1 cellular context compared by ENCODE assay signal in the genomic region with DNA sequence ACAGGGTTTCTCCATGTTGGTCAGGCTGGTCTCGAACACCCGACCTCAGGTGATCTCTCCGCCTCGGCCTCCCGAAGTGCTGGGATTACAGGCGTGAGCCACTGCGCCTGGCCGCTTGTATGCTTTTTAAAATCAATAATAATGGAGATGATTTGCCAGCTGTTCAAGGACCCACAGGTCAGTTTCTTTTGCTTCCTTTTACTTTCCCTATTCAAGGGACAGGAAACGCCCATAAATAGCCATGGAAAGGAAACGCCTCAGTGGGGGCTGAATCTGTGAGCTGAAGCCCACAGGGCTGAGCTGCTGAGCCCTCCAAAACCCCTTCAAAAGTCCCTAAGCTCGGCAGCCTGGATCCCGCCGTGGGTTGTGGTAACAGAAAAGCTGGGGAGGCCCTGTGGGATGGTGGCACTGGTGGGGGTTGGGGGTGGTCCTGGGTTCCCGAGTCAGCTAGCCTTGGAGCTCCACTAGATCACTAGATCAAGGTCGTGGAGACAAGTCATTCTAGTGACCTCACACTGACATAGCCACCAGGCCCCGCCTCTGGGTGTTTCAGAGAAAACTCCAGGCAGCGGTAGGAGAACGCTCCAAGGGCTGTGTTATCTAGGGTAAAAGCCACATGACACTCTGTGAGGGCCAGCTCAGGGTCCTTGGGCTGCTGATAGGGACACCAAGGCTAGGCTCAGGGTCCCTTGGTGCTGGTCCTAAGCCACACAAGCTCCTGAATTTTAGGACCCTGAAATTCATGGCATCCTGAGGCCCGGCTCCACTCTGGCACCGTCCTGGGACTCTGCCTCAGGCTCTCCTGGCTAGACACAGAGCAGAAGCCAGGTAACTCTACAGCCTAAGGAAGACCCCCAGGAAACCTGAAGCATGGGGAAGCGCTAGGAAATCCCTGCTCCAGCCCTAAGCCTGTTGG.
TF ChIP-seq lines count a peak whose summit lies in the region.

No MANE protein-coding gene starts in this region.

TF ChIP-seq in K562, 482 proteins besides CTCF, POLR2A, EP300 and RAD21 (continued from another document and continues in another):
- TF ChIP-seq, protein P1, sequence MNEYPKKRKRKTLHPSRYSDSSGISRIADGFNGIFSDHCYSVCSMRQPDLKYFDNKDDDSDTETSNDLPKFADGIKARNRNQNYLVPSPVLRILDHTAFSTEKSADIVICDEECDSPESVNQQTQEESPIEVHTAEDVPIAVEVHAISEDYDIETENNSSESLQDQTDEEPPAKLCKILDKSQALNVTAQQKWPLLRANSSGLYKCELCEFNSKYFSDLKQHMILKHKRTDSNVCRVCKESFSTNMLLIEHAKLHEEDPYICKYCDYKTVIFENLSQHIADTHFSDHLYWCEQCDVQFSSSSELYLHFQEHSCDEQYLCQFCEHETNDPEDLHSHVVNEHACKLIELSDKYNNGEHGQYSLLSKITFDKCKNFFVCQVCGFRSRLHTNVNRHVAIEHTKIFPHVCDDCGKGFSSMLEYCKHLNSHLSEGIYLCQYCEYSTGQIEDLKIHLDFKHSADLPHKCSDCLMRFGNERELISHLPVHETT (CRISPR knock-in tag; conservative IDR thresholded peaks at IDR 0.05 in 1 of 2, IDR thresholded peaks at IDR 0.05 in 1 of 2), result peak in 1 of 2 experiments; percentile 76; a peak in 2 of 4 replicates
- no peak for TF ChIP-seq SP2 (IDR thresholded peaks at IDR 0.05; ENCODE audit: extremely low read depth, low read depth, low read length, poor library complexity, severe bottlenecking)
- TF ChIP-seq ZNF174 (CRISPR knock-in tag; IDR thresholded peaks at IDR 0.05), result no peak
- no peak for TF ChIP-seq RBM39 (optimal IDR thresholded peaks at IDR 0.05; ENCODE audit: low read depth, low read length)
- no peak for TF ChIP-seq KAT2B (IDR thresholded peaks at IDR 0.05; ENCODE audit: low read depth, low read length)
- TF ChIP-seq HLTF (IDR thresholded peaks at IDR 0.05), result no peak
- peak; percentile 22; the same call in 1 of the 2 replicates for TF ChIP-seq CC2D1A (IDR thresholded peaks at IDR 0.05)
- no peak for TF ChIP-seq PCBP1 (IDR thresholded peaks at IDR 0.05; ENCODE audit: low read depth, low read length, poor library complexity, severe bottlenecking)
- no peak for TF ChIP-seq NFIX (CRISPR knock-in tag; IDR thresholded peaks at IDR 0.05; ENCODE audit: low read depth)
- no peak for TF ChIP-seq NCOA4 (IDR thresholded peaks at IDR 0.05; ENCODE audit: partially characterized antibody)
- peak; percentile 38 for TF ChIP-seq NFE2 (IDR thresholded peaks at IDR 0.05; ENCODE audit: low read depth)
- TF ChIP-seq HCFC1 (IDR thresholded peaks at IDR 0.05; ENCODE audit: low read depth, low read length), result no peak
- TF ChIP-seq CHD4 (IDR thresholded peaks at IDR 0.05; ENCODE audit: insufficient read depth, insufficient replicate concordance, low read depth, low read length, poor library complexity, severe bottlenecking), result no peak
- TF ChIP-seq PTBP1 (IDR thresholded peaks at IDR 0.05; ENCODE audit: low read depth, low read length), result no peak
- TF ChIP-seq PHF20 (IDR thresholded peaks at IDR 0.05; ENCODE audit: partially characterized antibody), result no peak
- 0 out of 2 replicates have a peak, but pooled peaks have one; percentile 17 for TF ChIP-seq GATAD2B (IDR thresholded peaks at IDR 0.05; ENCODE audit: borderline replicate concordance)
- peak; percentile 30; the same call in 1 of the 2 replicates for TF ChIP-seq RB1 (IDR thresholded peaks at IDR 0.05; ENCODE audit: low read depth)
- TF ChIP-seq ADNP (tag; IDR thresholded peaks at IDR 0.05), result peak; percentile 91; the same call in 1 of the 2 replicates
- TF ChIP-seq SRSF9 (IDR thresholded peaks at IDR 0.05; ENCODE audit: borderline replicate concordance, low read depth, low read length), result no peak
- TF ChIP-seq, protein P2, sequence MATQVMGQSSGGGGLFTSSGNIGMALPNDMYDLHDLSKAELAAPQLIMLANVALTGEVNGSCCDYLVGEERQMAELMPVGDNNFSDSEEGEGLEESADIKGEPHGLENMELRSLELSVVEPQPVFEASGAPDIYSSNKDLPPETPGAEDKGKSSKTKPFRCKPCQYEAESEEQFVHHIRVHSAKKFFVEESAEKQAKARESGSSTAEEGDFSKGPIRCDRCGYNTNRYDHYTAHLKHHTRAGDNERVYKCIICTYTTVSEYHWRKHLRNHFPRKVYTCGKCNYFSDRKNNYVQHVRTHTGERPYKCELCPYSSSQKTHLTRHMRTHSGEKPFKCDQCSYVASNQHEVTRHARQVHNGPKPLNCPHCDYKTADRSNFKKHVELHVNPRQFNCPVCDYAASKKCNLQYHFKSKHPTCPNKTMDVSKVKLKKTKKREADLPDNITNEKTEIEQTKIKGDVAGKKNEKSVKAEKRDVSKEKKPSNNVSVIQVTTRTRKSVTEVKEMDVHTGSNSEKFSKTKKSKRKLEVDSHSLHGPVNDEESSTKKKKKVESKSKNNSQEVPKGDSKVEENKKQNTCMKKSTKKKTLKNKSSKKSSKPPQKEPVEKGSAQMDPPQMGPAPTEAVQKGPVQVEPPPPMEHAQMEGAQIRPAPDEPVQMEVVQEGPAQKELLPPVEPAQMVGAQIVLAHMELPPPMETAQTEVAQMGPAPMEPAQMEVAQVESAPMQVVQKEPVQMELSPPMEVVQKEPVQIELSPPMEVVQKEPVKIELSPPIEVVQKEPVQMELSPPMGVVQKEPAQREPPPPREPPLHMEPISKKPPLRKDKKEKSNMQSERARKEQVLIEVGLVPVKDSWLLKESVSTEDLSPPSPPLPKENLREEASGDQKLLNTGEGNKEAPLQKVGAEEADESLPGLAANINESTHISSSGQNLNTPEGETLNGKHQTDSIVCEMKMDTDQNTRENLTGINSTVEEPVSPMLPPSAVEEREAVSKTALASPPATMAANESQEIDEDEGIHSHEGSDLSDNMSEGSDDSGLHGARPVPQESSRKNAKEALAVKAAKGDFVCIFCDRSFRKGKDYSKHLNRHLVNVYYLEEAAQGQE (CRISPR knock-in tag; IDR thresholded peaks at IDR 0.05; ENCODE audit: low read depth), result no peak
- TF ChIP-seq HIVEP1 (CRISPR knock-in tag; IDR thresholded peaks at IDR 0.05), result no peak
- no peak for TF ChIP-seq SRSF7 (optimal IDR thresholded peaks at IDR 0.05; ENCODE audit: low read depth, low read length)
- TF ChIP-seq ZKSCAN8 (CRISPR knock-in tag; IDR thresholded peaks at IDR 0.05), result no peak
- TF ChIP-seq XRCC5 (IDR thresholded peaks at IDR 0.05; ENCODE audit: low read depth, low read length), result no peak
- no peak for TF ChIP-seq ZBED1 (IDR thresholded peaks at IDR 0.05)
- TF ChIP-seq, protein P3, sequence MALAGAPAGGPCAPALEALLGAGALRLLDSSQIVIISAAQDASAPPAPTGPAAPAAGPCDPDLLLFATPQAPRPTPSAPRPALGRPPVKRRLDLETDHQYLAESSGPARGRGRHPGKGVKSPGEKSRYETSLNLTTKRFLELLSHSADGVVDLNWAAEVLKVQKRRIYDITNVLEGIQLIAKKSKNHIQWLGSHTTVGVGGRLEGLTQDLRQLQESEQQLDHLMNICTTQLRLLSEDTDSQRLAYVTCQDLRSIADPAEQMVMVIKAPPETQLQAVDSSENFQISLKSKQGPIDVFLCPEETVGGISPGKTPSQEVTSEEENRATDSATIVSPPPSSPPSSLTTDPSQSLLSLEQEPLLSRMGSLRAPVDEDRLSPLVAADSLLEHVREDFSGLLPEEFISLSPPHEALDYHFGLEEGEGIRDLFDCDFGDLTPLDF (CRISPR knock-in tag; IDR thresholded peaks at IDR 0.05), result no peak
- TF ChIP-seq, protein P4, sequence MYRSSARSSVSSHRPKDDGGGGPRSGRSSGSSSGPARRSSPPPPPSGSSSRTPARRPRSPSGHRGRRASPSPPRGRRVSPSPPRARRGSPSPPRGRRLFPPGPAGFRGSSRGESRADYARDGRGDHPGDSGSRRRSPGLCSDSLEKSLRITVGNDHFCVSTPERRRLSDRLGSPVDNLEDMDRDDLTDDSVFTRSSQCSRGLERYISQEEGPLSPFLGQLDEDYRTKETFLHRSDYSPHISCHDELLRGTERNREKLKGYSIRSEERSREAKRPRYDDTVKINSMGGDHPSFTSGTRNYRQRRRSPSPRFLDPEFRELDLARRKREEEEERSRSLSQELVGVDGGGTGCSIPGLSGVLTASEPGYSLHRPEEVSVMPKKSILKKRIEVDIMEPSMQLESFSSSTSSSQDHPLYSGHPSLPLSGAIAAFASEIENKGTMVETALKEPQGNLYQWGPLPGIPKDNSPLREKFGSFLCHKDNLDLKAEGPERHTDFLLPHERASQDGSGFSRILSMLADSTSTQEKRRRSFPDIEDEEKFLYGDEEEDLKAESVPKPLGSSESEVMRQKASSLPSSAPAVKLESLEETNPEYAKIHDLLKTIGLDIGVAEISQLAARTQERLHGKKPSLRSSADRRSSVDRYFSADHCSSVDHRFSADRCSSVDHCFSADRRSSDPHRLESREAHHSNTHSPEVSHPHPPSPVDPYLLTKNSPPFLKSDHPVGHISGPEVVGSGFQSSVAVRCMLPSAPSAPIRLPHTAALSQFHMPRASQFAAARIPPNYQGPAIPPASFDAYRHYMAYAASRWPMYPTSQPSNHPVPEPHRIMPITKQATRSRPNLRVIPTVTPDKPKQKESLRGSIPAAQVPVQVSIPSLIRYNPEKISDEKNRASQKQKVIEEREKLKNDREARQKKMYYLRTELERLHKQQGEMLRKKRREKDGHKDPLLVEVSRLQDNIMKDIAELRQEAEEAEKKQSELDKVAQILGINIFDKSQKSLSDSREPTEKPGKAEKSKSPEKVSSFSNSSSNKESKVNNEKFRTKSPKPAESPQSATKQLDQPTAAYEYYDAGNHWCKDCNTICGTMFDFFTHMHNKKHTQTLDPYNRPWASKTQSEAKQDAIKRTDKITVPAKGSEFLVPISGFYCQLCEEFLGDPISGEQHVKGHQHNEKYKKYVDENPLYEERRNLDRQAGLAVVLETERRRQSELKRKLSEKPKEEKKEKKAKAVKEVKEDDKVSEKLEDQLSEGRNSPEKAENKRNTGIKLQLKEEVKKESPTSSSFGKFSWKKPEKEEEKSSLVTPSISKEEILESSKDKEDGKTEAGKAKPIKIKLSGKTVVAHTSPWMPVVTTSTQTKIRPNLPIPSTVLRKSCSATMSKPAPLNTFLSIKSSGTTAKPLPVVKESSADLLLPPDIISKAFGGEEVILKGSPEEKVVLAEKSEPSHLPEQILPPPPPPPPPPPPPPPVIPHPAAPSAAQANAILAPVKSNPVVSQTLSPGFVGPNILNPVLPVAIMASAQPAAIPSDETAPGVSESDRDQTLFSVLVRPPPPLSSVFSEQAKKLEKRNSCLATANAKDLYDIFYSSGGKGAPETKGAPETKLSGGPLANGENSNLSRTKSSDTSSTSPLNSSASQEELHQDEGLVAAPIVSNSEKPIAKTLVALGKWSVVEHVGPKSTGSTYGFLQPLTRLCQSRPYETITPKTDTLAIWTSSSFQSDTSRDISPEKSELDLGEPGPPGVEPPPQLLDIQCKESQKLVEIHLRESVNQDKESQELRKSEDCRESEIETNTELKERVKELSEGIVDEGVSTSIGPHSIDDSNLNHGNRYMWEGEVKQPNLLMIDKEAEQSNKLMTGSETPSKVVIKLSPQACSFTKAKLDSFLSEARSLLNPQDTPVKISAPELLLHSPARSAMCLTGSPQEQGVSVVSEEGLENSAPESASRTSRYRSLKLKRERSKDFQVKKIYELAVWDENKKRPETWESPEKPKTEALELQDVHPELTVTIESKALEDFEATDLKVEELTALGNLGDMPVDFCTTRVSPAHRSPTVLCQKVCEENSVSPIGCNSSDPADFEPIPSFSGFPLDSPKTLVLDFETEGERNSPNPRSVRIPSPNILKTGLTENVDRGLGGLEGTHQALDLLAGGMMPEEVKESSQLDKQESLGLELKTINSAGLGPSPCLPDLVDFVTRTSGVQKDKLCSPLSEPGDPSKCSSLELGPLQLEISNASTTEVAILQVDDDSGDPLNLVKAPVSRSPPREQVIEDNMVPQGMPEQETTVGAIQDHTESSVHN (IDR thresholded peaks at IDR 0.05; ENCODE audit: borderline replicate concordance in 1 of 2, low read depth in 1 of 2), result no peak; a peak in 1 of 4 replicates
- no peak for TF ChIP-seq NR2C2 (CRISPR knock-in tag; IDR thresholded peaks at IDR 0.05)
- peak; percentile 44; the same call in 1 of the 2 replicates for TF ChIP-seq NR2C2 (tag; IDR thresholded peaks at IDR 0.05)
- TF ChIP-seq SIN3A (IDR thresholded peaks at IDR 0.05; ENCODE audit: borderline replicate concordance in 2 of 2, control insufficient read depth in 1 of 2, low read depth in 2 of 2, low read length in 2 of 2), result no peak
- no peak for TF ChIP-seq ZNF431 (CRISPR knock-in tag; IDR thresholded peaks at IDR 0.05)
- TF ChIP-seq HSF4 (CRISPR knock-in tag; IDR thresholded peaks at IDR 0.05; ENCODE audit: borderline replicate concordance), result no peak
- 0 out of 2 replicates have a peak, but pooled peaks have one; percentile 65 for TF ChIP-seq ZBTB17 (CRISPR knock-in tag; IDR thresholded peaks at IDR 0.05)
- TF ChIP-seq, protein P5, sequence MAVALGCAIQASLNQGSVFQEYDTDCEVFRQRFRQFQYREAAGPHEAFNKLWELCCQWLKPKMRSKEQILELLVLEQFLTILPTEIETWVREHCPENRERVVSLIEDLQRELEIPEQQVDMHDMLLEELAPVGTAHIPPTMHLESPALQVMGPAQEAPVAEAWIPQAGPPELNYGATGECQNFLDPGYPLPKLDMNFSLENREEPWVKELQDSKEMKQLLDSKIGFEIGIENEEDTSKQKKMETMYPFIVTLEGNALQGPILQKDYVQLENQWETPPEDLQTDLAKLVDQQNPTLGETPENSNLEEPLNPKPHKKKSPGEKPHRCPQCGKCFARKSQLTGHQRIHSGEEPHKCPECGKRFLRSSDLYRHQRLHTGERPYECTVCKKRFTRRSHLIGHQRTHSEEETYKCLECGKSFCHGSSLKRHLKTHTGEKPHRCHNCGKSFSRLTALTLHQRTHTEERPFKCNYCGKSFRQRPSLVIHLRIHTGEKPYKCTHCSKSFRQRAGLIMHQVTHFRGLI (CRISPR knock-in tag; IDR thresholded peaks at IDR 0.05), result no peak; the same call in 1 of the 2 replicates
- no peak for TF ChIP-seq MBD2 (IDR thresholded peaks at IDR 0.05; ENCODE audit: borderline replicate concordance, low read depth)
- TF ChIP-seq, protein P6, sequence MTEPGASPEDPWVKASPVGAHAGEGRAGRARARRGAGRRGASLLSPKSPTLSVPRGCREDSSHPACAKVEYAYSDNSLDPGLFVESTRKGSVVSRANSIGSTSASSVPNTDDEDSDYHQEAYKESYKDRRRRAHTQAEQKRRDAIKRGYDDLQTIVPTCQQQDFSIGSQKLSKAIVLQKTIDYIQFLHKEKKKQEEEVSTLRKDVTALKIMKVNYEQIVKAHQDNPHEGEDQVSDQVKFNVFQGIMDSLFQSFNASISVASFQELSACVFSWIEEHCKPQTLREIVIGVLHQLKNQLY (CRISPR knock-in tag; conservative IDR thresholded peaks at IDR 0.05), result no peak
- no peak for TF ChIP-seq RFX7 (CRISPR knock-in tag; IDR thresholded peaks at IDR 0.05)
- TF ChIP-seq, protein P7, sequence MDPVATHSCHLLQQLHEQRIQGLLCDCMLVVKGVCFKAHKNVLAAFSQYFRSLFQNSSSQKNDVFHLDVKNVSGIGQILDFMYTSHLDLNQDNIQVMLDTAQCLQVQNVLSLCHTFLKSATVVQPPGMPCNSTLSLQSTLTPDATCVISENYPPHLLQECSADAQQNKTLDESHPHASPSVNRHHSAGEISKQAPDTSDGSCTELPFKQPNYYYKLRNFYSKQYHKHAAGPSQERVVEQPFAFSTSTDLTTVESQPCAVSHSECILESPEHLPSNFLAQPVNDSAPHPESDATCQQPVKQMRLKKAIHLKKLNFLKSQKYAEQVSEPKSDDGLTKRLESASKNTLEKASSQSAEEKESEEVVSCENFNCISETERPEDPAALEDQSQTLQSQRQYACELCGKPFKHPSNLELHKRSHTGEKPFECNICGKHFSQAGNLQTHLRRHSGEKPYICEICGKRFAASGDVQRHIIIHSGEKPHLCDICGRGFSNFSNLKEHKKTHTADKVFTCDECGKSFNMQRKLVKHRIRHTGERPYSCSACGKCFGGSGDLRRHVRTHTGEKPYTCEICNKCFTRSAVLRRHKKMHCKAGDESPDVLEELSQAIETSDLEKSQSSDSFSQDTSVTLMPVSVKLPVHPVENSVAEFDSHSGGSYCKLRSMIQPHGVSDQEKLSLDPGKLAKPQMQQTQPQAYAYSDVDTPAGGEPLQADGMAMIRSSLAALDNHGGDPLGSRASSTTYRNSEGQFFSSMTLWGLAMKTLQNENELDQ (CRISPR knock-in tag; IDR thresholded peaks at IDR 0.05; ENCODE audit: borderline replicate concordance), result no peak
- no peak for TF ChIP-seq GTF2F1 (IDR thresholded peaks at IDR 0.05; ENCODE audit: low read depth, low read length)
- peak; percentile 75 for TF ChIP-seq FOSL1 (tag; conservative IDR thresholded peaks at IDR 0.05)
